1 cellular context compared by ENCODE assay signal in the genomic region with DNA sequence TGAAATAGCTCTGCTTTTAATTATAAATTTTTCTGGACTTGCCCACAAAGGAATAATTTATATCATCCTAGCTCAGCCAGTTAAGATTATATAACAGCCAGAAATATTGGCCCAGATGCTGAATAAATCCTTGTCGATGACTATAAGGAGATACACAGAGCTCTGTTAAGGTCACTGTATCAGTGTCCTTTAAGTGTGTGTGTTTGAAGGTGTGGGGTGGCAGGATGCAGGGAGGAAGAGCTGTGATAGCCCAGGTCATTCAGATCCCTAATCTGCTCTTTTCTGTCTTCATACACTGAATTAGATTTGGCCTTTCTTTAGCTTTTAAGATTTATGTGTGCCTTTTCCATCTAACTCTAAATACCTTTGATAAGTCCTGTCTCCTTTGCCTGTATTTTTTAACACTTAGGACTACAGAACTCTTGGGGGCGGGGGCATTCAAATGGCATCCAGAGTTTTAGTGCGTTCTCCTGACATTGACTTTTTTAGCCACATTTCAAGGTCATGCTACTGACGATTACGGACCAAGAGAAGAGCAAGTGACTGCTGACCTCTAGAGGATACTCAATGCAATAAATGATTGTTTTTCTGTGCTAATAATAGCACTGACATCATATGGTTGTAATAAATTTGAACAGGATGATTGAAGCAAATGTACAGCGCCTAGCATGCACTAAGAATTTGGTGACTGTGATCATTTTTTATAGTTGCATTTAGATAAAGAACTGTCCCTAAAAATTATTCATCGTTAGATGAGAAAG.
TF ChIP-seq lines count a peak whose summit lies in the region.

No MANE protein-coding gene starts in this region.

TF ChIP-seq in H1, 55 proteins besides CTCF, POLR2A, EP300 and RAD21:
- TF ChIP-seq RXRA (IDR thresholded peaks at IDR 0.05; ENCODE audit: insufficient read depth, low read depth, low read length) (no peak), RNF2 (IDR thresholded peaks at IDR 0.05; ENCODE audit: borderline replicate concordance, low read depth, low read length, missing control alignments, poor library complexity, severe bottlenecking) (no peak), BRCA1 (IDR thresholded peaks at IDR 0.05; ENCODE audit: low read depth, low read length) (no peak), GTF2F1 (IDR thresholded peaks at IDR 0.05; ENCODE audit: borderline replicate concordance, low read depth, low read length) (no peak), HDAC2 (IDR thresholded peaks at IDR 0.05; ENCODE audit: borderline replicate concordance in 1 of 2, low read depth in 2 of 2, low read length in 2 of 2) (no peak), SRF (IDR thresholded peaks at IDR 0.05; ENCODE audit: low read depth, low read length) (no peak)
- TF ChIP-seq, protein P1, sequence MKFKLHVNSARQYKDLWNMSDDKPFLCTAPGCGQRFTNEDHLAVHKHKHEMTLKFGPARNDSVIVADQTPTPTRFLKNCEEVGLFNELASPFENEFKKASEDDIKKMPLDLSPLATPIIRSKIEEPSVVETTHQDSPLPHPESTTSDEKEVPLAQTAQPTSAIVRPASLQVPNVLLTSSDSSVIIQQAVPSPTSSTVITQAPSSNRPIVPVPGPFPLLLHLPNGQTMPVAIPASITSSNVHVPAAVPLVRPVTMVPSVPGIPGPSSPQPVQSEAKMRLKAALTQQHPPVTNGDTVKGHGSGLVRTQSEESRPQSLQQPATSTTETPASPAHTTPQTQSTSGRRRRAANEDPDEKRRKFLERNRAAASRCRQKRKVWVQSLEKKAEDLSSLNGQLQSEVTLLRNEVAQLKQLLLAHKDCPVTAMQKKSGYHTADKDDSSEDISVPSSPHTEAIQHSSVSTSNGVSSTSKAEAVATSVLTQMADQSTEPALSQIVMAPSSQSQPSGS (IDR thresholded peaks at IDR 0.05; ENCODE audit: low read length): no peak
- TF ChIP-seq, protein P2, sequence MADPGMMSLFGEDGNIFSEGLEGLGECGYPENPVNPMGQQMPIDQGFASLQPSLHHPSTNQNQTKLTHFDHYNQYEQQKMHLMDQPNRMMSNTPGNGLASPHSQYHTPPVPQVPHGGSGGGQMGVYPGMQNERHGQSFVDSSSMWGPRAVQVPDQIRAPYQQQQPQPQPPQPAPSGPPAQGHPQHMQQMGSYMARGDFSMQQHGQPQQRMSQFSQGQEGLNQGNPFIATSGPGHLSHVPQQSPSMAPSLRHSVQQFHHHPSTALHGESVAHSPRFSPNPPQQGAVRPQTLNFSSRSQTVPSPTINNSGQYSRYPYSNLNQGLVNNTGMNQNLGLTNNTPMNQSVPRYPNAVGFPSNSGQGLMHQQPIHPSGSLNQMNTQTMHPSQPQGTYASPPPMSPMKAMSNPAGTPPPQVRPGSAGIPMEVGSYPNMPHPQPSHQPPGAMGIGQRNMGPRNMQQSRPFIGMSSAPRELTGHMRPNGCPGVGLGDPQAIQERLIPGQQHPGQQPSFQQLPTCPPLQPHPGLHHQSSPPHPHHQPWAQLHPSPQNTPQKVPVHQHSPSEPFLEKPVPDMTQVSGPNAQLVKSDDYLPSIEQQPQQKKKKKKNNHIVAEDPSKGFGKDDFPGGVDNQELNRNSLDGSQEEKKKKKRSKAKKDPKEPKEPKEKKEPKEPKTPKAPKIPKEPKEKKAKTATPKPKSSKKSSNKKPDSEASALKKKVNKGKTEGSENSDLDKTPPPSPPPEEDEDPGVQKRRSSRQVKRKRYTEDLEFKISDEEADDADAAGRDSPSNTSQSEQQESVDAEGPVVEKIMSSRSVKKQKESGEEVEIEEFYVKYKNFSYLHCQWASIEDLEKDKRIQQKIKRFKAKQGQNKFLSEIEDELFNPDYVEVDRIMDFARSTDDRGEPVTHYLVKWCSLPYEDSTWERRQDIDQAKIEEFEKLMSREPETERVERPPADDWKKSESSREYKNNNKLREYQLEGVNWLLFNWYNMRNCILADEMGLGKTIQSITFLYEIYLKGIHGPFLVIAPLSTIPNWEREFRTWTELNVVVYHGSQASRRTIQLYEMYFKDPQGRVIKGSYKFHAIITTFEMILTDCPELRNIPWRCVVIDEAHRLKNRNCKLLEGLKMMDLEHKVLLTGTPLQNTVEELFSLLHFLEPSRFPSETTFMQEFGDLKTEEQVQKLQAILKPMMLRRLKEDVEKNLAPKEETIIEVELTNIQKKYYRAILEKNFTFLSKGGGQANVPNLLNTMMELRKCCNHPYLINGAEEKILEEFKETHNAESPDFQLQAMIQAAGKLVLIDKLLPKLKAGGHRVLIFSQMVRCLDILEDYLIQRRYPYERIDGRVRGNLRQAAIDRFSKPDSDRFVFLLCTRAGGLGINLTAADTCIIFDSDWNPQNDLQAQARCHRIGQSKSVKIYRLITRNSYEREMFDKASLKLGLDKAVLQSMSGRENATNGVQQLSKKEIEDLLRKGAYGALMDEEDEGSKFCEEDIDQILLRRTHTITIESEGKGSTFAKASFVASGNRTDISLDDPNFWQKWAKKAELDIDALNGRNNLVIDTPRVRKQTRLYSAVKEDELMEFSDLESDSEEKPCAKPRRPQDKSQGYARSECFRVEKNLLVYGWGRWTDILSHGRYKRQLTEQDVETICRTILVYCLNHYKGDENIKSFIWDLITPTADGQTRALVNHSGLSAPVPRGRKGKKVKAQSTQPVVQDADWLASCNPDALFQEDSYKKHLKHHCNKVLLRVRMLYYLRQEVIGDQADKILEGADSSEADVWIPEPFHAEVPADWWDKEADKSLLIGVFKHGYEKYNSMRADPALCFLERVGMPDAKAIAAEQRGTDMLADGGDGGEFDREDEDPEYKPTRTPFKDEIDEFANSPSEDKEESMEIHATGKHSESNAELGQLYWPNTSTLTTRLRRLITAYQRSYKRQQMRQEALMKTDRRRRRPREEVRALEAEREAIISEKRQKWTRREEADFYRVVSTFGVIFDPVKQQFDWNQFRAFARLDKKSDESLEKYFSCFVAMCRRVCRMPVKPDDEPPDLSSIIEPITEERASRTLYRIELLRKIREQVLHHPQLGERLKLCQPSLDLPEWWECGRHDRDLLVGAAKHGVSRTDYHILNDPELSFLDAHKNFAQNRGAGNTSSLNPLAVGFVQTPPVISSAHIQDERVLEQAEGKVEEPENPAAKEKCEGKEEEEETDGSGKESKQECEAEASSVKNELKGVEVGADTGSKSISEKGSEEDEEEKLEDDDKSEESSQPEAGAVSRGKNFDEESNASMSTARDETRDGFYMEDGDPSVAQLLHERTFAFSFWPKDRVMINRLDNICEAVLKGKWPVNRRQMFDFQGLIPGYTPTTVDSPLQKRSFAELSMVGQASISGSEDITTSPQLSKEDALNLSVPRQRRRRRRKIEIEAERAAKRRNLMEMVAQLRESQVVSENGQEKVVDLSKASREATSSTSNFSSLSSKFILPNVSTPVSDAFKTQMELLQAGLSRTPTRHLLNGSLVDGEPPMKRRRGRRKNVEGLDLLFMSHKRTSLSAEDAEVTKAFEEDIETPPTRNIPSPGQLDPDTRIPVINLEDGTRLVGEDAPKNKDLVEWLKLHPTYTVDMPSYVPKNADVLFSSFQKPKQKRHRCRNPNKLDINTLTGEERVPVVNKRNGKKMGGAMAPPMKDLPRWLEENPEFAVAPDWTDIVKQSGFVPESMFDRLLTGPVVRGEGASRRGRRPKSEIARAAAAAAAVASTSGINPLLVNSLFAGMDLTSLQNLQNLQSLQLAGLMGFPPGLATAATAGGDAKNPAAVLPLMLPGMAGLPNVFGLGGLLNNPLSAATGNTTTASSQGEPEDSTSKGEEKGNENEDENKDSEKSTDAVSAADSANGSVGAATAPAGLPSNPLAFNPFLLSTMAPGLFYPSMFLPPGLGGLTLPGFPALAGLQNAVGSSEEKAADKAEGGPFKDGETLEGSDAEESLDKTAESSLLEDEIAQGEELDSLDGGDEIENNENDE (IDR thresholded peaks at IDR 0.05; ENCODE audit: insufficient replicate concordance, low read length): no peak
